Comparison of ENCODE assay signal across 26 cellular contexts in genomic region chr19:39500543-39500942, GRCh38. TPM values are rescaled to one million over a fixed set of nuclear protein-coding genes. Genes with fewer than 3 reads are reported as not detected.
DNase-seq lines count a peak whose midpoint lies in the region; ATAC-seq and TF ChIP-seq lines count a peak whose summit lies in the region.
"Had no signal": no experiment of that assay in that cellular context is flagged by ENCODE, and none has a peak within 500 bp of the region (broad histone marks: within the 10 kb centered on the region; RNA-seq: fewer than 3 reads in every experiment).

No MANE protein-coding gene starts in this region.

- H3K27ac Mint-ChIP-seq in GM23338 (no peak overlapping the region), T-helper 17 cell (no peak overlapping the region), memory B cell (no peak overlapping the region), neural progenitor cell (no peak overlapping the region), chondrocyte (ENCODE audit: unreplicated experiment) (no peak overlapping the region)
- H3K27ac Mint-ChIP-seq: CD8-positive, alpha-beta T cell; HFFc6; IgD-negative memory B cell had no signal

- H3K36me3 Mint-ChIP-seq in GM23338 (ENCODE audit: low read depth), result peaks cover 15% of the 10 kb centered on the region
- H3K36me3 Mint-ChIP-seq in T-helper 17 cell (ENCODE audit: low read depth), result peaks cover 18% of the 10 kb centered on the region
- H3K36me3 Mint-ChIP-seq in memory B cell, result peaks cover under 1% of the 10 kb centered on the region
- H3K36me3 Mint-ChIP-seq in neural progenitor cell, result no peaks in the 10 kb centered on the region
- H3K36me3 Mint-ChIP-seq in chondrocyte (ENCODE audit: low read depth), result no peaks in the 10 kb centered on the region
- H3K36me3 Mint-ChIP-seq: CD8-positive, alpha-beta T cell; IgD-negative memory B cell had no signal

- H3K27me3 Mint-ChIP-seq in GM23338 (ENCODE audit: insufficient read depth, low read depth, poor library complexity), result peaks cover 82% of the 10 kb centered on the region
- peaks cover 74% of the 10 kb centered on the region for H3K27me3 Mint-ChIP-seq in T-helper 17 cell
- H3K27me3 Mint-ChIP-seq in memory B cell, result peaks cover 33% of the 10 kb centered on the region
- peaks cover 45% of the 10 kb centered on the region for H3K27me3 Mint-ChIP-seq in neural progenitor cell (ENCODE audit: insufficient read depth, low read depth)
- peaks cover 45% of the 10 kb centered on the region for H3K27me3 Mint-ChIP-seq in chondrocyte (ENCODE audit: low read depth)

- no peak for TF ChIP-seq CTCF in GM23338 (conservative IDR thresholded peaks at IDR 0.05; ENCODE audit: low read depth in 2 of 2)
- no peak for TF ChIP-seq CTCF in neural progenitor cell (IDR thresholded peaks at IDR 0.05)
- TF ChIP-seq CTCF in chondrocyte (IDR thresholded peaks at IDR 0.05), result no peak

- H3K9ac ChIP-seq in neural progenitor cell, result no peak overlapping the region

- H3K9me3 Mint-ChIP-seq in GM23338 (peaks cover 16% of the 10 kb centered on the region), memory B cell (no peaks in the 10 kb centered on the region), neural progenitor cell (peaks cover 7% of the 10 kb centered on the region), chondrocyte (ENCODE audit: low read depth) (no peaks in the 10 kb centered on the region)
- H3K9me3 Mint-ChIP-seq: CD8-positive, alpha-beta T cell; HFFc6; IgD-negative memory B cell had no signal

- no peak overlapping the region for H2AFZ ChIP-seq in GM23338
- H2AFZ ChIP-seq in neural progenitor cell (replicated peaks), result no peak overlapping the region

- H3K4me1 ChIP-seq in GM23338 (ENCODE audit: insufficient read depth) (peaks cover 11% of the 10 kb centered on the region; the same call in 1 of the 2 replicates), neural progenitor cell (peaks cover 17% of the 10 kb centered on the region)

- no peak overlapping the region for H3K27ac ChIP-seq in GM23338 (ENCODE audit: low read depth)
- no peak overlapping the region for H3K27ac ChIP-seq in neural progenitor cell
- H3K27ac ChIP-seq: SJSA1 had no signal

- 0 out of 2 replicates have a peak, but pooled peaks cover 7% of the 10 kb centered on the region for H3K9me2 ChIP-seq in GM23338 (ENCODE audit: insufficient read depth)

- H3K4me2 ChIP-seq in GM23338 (no peak overlapping the region), neural progenitor cell (no peak overlapping the region)

- H3K4me3 Mint-ChIP-seq in GM23338 (peak overlapping the region; percentile 25; the same call in 1 of the 3 replicates), T-helper 17 cell (peak overlapping the region; percentile 28), memory B cell (peak overlapping the region; percentile 18), neural progenitor cell (peak overlapping the region; percentile 55), chondrocyte (ENCODE audit: unreplicated experiment) (no peak overlapping the region)
- H3K4me3 Mint-ChIP-seq: HFFc6 had no signal

- H3K27me3 ChIP-seq in GM23338 (ENCODE audit: insufficient read depth) (peaks cover 86% of the 10 kb centered on the region), neural progenitor cell (peaks cover 92% of the 10 kb centered on the region)

- H3K79me2 ChIP-seq in GM23338 (replicated peaks; ENCODE audit: insufficient read depth) (no peaks in the 10 kb centered on the region), neural progenitor cell (ENCODE audit: low read depth) (no peaks in the 10 kb centered on the region)

- H3F3A ChIP-seq in GM23338 (replicated peaks; ENCODE audit: low read depth) (peaks cover 9% of the 10 kb centered on the region), neural progenitor cell (ENCODE audit: low read depth) (peaks cover 21% of the 10 kb centered on the region)

- no peaks in the 10 kb centered on the region for H4K20me1 ChIP-seq in GM23338 (replicated peaks; ENCODE audit: insufficient read depth)
- H4K20me1 ChIP-seq in neural progenitor cell (ENCODE audit: low read depth), result no peaks in the 10 kb centered on the region

- H3K9me3 ChIP-seq in T-helper 17 cell (ENCODE audit: control insufficient read depth, low read length, poor library complexity, severe bottlenecking) (no peaks in the 10 kb centered on the region), neural progenitor cell (ENCODE audit: low read depth) (no peaks in the 10 kb centered on the region)

- no peak overlapping the region for H3K4me3 ChIP-seq in GM23338
- H3K4me3 ChIP-seq in neural progenitor cell, result no peak overlapping the region
- H3K4me3 ChIP-seq: SJSA1 had no signal

- DNase-seq in GM23338 (ENCODE audit: low spot score), result no peak
- DNase-seq in T-helper 17 cell, result no peak
- no peak for DNase-seq in memory B cell (ENCODE audit: low spot score in 2 of 2)
- no peak for DNase-seq in neural progenitor cell (ENCODE audit: low spot score)
- no peak for DNase-seq in SKM-1 treated with dmso at 0.1 percent for 144 hours (lab: John Stamatoyannopoulos, UW; ENCODE audit: unreplicated experiment)
- no peak for DNase-seq in chondrocyte (ENCODE audit: low spot score)
- DNase-seq: ACHN; C1 segment of cervical spinal cord; Calu3; CD8-positive, alpha-beta T cell; GDM1; H7; HFFc6; Karpas-422; MV-4-11; NCI-H1694; NCI-H2081; NCI-H2171 treated with DMSO at 0.1 percent for 48 hours; NCI-H446; NCI-H526 had no signal

- H3K4me1 Mint-ChIP-seq in GM23338, result peaks cover 16% of the 10 kb centered on the region
- H3K4me1 Mint-ChIP-seq in T-helper 17 cell, result peaks cover 32% of the 10 kb centered on the region
- peaks cover 24% of the 10 kb centered on the region for H3K4me1 Mint-ChIP-seq in memory B cell
- peaks cover 27% of the 10 kb centered on the region for H3K4me1 Mint-ChIP-seq in neural progenitor cell
- H3K4me1 Mint-ChIP-seq in chondrocyte (ENCODE audit: low read depth), result peaks cover 20% of the 10 kb centered on the region

- H3K36me3 ChIP-seq in GM23338 (ENCODE audit: insufficient read depth) (no peaks in the 10 kb centered on the region), neural progenitor cell (no peaks in the 10 kb centered on the region)
- H3K36me3 ChIP-seq: SJSA1 had no signal

- ATAC-seq in GM23338 (no peak), T-helper 17 cell (no peak), memory B cell (ENCODE audit: low read depth) (no peak), HG03342 (IDR thresholded peaks at IDR 0.05; ENCODE audit: unreplicated experiment) (no peak), HG02840 (IDR thresholded peaks at IDR 0.05; ENCODE audit: low FRiP score, unreplicated experiment) (no peak)
- ATAC-seq: CD8-positive, alpha-beta T cell; Right ventricle myocardium inferior had no signal

TF ChIP-seq in GM23338, 12 proteins besides CTCF, POLR2A, EP300 and RAD21 (continues in another document):
- TF ChIP-seq NANOG (IDR thresholded peaks at IDR 0.05; ENCODE audit: borderline replicate concordance), result no peak
- no peak for TF ChIP-seq EZH2 (IDR thresholded peaks at IDR 0.05; ENCODE audit: low read depth, unreplicated experiment)
- TF ChIP-seq JUNB (IDR thresholded peaks at IDR 0.05; ENCODE audit: unreplicated experiment), result no peak
- TF ChIP-seq ZNF114 (CRISPR knock-in tag; IDR thresholded peaks at IDR 0.05), result no peak

RNA-seq across cellular contexts. Expression of gene DLL3, which starts 1.8 kb away (rescaled TPM):
- total RNA-seq in GM23338 (2014; rRNA removed; shearing (Covaris generic)), result 15.6 and 19.1 TPM in 2 replicates
- polyA plus RNA-seq in GM23338 (2016; fragmentation: Nextera tagmentation; extraction: Ambion mirVana), result 9.8 and 9.9 TPM in 2 replicates
- total RNA-seq in T-helper 17 cell (not detected), neural progenitor cell (ENCODE audit: low replicate concordance) (0.37 and 2.8 TPM in 2 replicates), chondrocyte (0.92 to 1.3 TPM (median 1.00 TPM) in 3 replicates)
- total RNA-seq: Right ventricle myocardium inferior had no signal

RNA-seq across cellular contexts. Expression of gene SELENOV, which starts 14.4 kb away (rescaled TPM):
- total RNA-seq in GM23338 (2014; rRNA removed; shearing (Covaris generic)), result 8.7 and 13.8 TPM in 2 replicates
- 8.0 and 12.4 TPM in 2 replicates for polyA plus RNA-seq in GM23338 (2016; fragmentation: Nextera tagmentation; extraction: Ambion mirVana)
- not detected for total RNA-seq in T-helper 17 cell
- 0.73 and 6.2 TPM in 2 replicates for total RNA-seq in neural progenitor cell (ENCODE audit: low replicate concordance)
- total RNA-seq in chondrocyte, result not detected in 3 replicates
- total RNA-seq: Calu3; CD8-positive, alpha-beta T cell; HFFc6; M059J; Right ventricle myocardium inferior; SJSA1 had no signal
- polyA plus RNA-seq: IgD-negative memory B cell had no signal

RNA-seq across cellular contexts. Expression of gene TIMM50, which starts 19.9 kb away (rescaled TPM):
- 119 and 120 TPM in 2 replicates for total RNA-seq in GM23338 (2014; rRNA removed; shearing (Covaris generic))
- polyA plus RNA-seq in GM23338 (2016; fragmentation: Nextera tagmentation; extraction: Ambion mirVana), result 139 and 145 TPM in 2 replicates
- 10 to 100 TPM; 44.9 to 53.0 TPM for total RNA-seq in T-helper 17 cell
- total RNA-seq in neural progenitor cell (ENCODE audit: low replicate concordance), result 39.9 and 79.3 TPM in 2 replicates
- total RNA-seq in chondrocyte, result 46.4 to 65.7 TPM (median 49.9 TPM) in 3 replicates

RNA-seq across cellular contexts. Expression of gene EID2B, which starts 32.1 kb away (rescaled TPM):
- 2.5 and 4.7 TPM in 2 replicates for total RNA-seq in GM23338 (2014; rRNA removed; shearing (Covaris generic))
- 4.1 and 4.6 TPM in 2 replicates for polyA plus RNA-seq in GM23338 (2016; fragmentation: Nextera tagmentation; extraction: Ambion mirVana)
- total RNA-seq in T-helper 17 cell (1 to 10 TPM; 3.9 to 4.9 TPM), neural progenitor cell (ENCODE audit: low replicate concordance) (10.1 and 11.1 TPM in 2 replicates), chondrocyte (1.7 to 2.7 TPM (median 2.4 TPM) in 3 replicates)

RNA-seq across cellular contexts. Expression of gene EID2, which starts 39.4 kb away (rescaled TPM):
- total RNA-seq in GM23338 (2014; rRNA removed; shearing (Covaris generic)), result 22.8 and 25.2 TPM in 2 replicates
- polyA plus RNA-seq in GM23338 (2016; fragmentation: Nextera tagmentation; extraction: Ambion mirVana), result 24.4 and 24.6 TPM in 2 replicates
- total RNA-seq in T-helper 17 cell (10 to 100 TPM; 14.4 to 15.1 TPM), neural progenitor cell (ENCODE audit: low replicate concordance) (20.0 and 23.5 TPM in 2 replicates), chondrocyte (14.3 to 15.6 TPM (median 15.1 TPM) in 3 replicates)
